ENCODE assay signal across 8 cellular contexts in the genomic region with DNA sequence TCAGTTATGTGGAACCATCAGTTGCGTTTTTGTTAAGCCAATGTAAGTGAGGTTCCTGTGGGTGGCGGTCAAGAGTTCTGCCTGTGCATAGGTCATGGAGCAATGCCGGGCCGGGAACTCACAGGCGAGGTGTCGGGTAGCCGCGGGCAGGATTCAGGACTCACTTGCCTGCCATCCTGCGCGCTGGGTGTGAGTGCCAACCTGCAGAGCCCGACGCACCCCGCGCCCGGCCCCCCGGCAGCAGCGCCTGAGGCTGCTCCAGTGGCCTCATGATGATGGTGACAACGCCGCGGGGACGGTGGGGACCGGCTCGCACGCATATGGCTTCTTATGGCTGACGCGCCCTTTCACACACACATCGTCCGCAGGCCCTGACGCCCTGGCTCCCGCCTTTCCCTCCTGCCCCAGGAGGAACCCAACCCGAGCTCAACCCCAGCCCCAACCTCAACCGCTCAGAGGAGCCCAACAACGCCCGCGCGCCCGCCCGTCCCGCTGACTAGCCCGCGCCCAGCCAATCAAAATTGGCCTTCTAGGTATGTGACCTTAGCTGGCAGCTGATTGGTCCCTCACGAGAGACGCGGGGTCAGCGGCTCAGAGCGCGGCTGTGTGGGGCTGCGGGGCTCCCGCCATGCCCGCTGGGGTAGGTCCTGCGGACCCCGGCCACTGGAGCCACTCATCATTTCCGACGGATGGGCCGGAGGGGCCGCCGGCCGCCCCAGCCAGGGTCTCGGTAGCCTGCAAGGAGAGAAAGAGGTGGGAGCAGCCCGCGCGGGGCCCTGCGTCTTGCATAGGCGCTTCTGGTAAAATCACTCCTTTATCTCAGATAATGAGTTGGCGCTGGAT.
DNase-seq lines count a peak whose midpoint lies in the region; ATAC-seq and TF ChIP-seq lines count a peak whose summit lies in the region.

A gene with protein sequence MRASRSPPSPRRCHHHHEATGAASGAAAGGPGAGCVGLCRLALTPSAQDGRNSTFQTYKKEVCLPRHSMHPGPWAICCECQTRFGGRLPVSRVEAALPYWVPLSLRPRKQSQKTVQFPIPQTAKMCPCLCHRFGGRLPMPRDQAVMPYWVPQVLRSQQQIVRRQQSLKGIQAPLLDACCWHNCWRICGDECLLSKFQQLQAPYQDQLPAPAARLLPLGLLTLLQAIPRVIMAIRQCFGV (minus strand): TSS at position 470 of the 843 bp plus-strand sequence. CDS start 150 bp downstream, at position 320.

- DNase-seq in DMS153 treated with DMSO at 0.1 percent for 48 hours (lab: John Stamatoyannopoulos, UW; ENCODE audit: unreplicated experiment): peak; percentile 86
- peak; percentile 100 for DNase-seq in HuH-7.5 (ENCODE audit: low spot score)
- DNase-seq in activated T-cell treated with anti-CD3 and anti-CD28 coated beads for 1 hour (ENCODE audit: low read depth): peak; percentile 94
- peak; percentile 99 for DNase-seq in epidermal melanocyte (ENCODE audit: insufficient read length, low spot score)
- DNase-seq in middle frontal gyrus (ENCODE audit: extremely low spot score, low spot score): peak; percentile 96
- peak; percentile 95 to 96 for DNase-seq in stimulated activated CD8-positive, alpha-beta memory T cell treated with anti-CD3 and anti-CD28 coated beads, Interleukin-2, amount 100 ng/mL, for 1 hour (ENCODE audit: low read depth in 2 of 2)

- peak within 1 kb of the TSS; percentile 56; the same call in 1 of the 2 replicates for H2AFZ ChIP-seq in OCI-LY1 (ENCODE audit: low read length)

- H3K27me3 ChIP-seq in OCI-LY1 (ENCODE audit: insufficient read depth, low read length): no peaks in the 10 kb centered on the region

- peaks cover 19% of the 10 kb centered on the region for H3K4me1 ChIP-seq in OCI-LY1 (ENCODE audit: insufficient read depth, low read length, severe bottlenecking)

- peak within 1 kb of the TSS; percentile 91 for H3K9ac ChIP-seq in OCI-LY1 (ENCODE audit: low read length)

- H3K27ac ChIP-seq in OCI-LY1 (ENCODE audit: low read depth, low read length, poor library complexity, severe bottlenecking): peak within 1 kb of the TSS; percentile 73

- no peaks in the 10 kb centered on the region for H4K20me1 ChIP-seq in OCI-LY1 (ENCODE audit: insufficient read depth, low read length)

- no peaks in the 10 kb centered on the region for H3K9me2 ChIP-seq in OCI-LY1 (ENCODE audit: low read depth, low read length)

- peak within 1 kb of the TSS; percentile 80 for H3K4me3 ChIP-seq in OCI-LY1 (ENCODE audit: low read depth, low read length, poor library complexity, severe bottlenecking)

- no peaks in the 10 kb centered on the region for H3K9me3 ChIP-seq in OCI-LY1 (ENCODE audit: low read length)

- TF ChIP-seq CTCF in OCI-LY1 (IDR thresholded peaks at IDR 0.05; ENCODE audit: low read length): peak; percentile 69

- peaks cover 12% of the 10 kb centered on the region for H3K79me2 ChIP-seq in OCI-LY1 (ENCODE audit: insufficient read depth, low read length)

- H3F3A ChIP-seq in OCI-LY1 (ENCODE audit: insufficient read depth, low read length): no peaks in the 10 kb centered on the region

- peaks cover 5% of the 10 kb centered on the region for H3K36me3 ChIP-seq in OCI-LY1 (ENCODE audit: insufficient read depth, low read length)

- peak within 1 kb of the TSS; percentile 90 for H3K4me2 ChIP-seq in OCI-LY1 (ENCODE audit: low read length)

- ATAC-seq in GM21528 (IDR thresholded peaks at IDR 0.05; ENCODE audit: low FRiP score, unreplicated experiment): peak; percentile 88

Comparison
In these comparisons a context has a peak if more than half of its experiments do, and no peak if none do; other contexts are left out.
1. Peak in every context shown above with its lines: DNase-seq, ATAC-seq, H3K4me3 ChIP-seq and H3K27ac ChIP-seq.